8 cellular contexts compared by ENCODE assay signal in genomic region chr11:114159320-114159719, GRCh38.
DNase-seq lines count a peak whose midpoint lies in the region; ATAC-seq and TF ChIP-seq lines count a peak whose summit lies in the region.

No MANE protein-coding gene starts in this region.

- CTCF ChIA-PET in mammary epithelial cell (lab: Charles Lee; ENCODE audit: low non-redundant PET): no interaction called here

- no peaks in the 10 kb centered on the region for H3K9me3 ChIP-seq in mammary epithelial cell (replicated peaks; ENCODE audit: insufficient read depth, low read length)
- H3K9me3 ChIP-seq in mucosa of stomach (ENCODE audit: control insufficient read depth, low read length): no peaks in the 10 kb centered on the region
- no peaks in the 10 kb centered on the region for H3K9me3 ChIP-seq in tibial artery

- 29% methylated on average over 5 of the region's 5 CpGs for WGBS in mammary epithelial cell (ENCODE audit: low coverage, missing lambda C conversion rate)

- no peaks in the 10 kb centered on the region for H3K36me3 Mint-ChIP-seq in activated T-cell treated with anti-CD3 and anti-CD28 coated beads, Interleukin-2, amount 50 U/mL, for 4 hours (ENCODE audit: insufficient read depth)

- H3K27me3 ChIP-seq in mammary epithelial cell (ENCODE audit: insufficient read depth, low read length) (no peaks in the 10 kb centered on the region), mucosa of stomach (ENCODE audit: control insufficient read depth, insufficient read depth, low read length) (peaks cover 32% of the 10 kb centered on the region), tibial artery (no peaks in the 10 kb centered on the region)

- no peaks in the 10 kb centered on the region for H3K9me3 Mint-ChIP-seq in activated T-cell treated with anti-CD3 and anti-CD28 coated beads, Interleukin-2, amount 50 U/mL, for 4 hours

- dilution Hi-C loops in mammary epithelial cell (cut with HindIII; ENCODE audit: low sequenced_read_pairs): no loop called here

- in situ Hi-C loops in mammary epithelial cell (cut with MboI; ENCODE audit: low sequenced_read_pairs in 2 of 2): no loop called here

- intact Hi-C loops in mammary epithelial cell (cut with micrococcal nuclease): no loop called here
- intact Hi-C loops in tibial artery (cut with DNase I; ENCODE audit: low total_unique reads): no loop called here

- H3K27ac ChIP-seq in mammary epithelial cell (ENCODE audit: insufficient read depth, low read depth, low read length) (peak overlapping the region; percentile 38), tibial artery (peak overlapping the region; percentile 94 to 95)

- TF ChIP-seq CTCF in mammary epithelial cell (conservative IDR thresholded peaks at IDR 0.05 in 1 of 2, IDR thresholded peaks at IDR 0.05 in 1 of 2; ENCODE audit: extremely low read depth in 1 of 2, insufficient read depth in 1 of 2, low read depth in 1 of 2, low read length in 2 of 2) (no peak), tibial artery (IDR thresholded peaks at IDR 0.05) (no peak)

- no peak overlapping the region for H2AFZ ChIP-seq in mammary epithelial cell (ENCODE audit: low read depth, low read length)

- H3K27me3 Mint-ChIP-seq in activated T-cell treated with anti-CD3 and anti-CD28 coated beads, Interleukin-2, amount 50 U/mL, for 4 hours (ENCODE audit: low read depth): no peaks in the 10 kb centered on the region

- H4K20me1 ChIP-seq in mammary epithelial cell (ENCODE audit: insufficient read depth, low read length): no peaks in the 10 kb centered on the region

- peaks cover 69% of the 10 kb centered on the region for H3K4me1 Mint-ChIP-seq in activated T-cell treated with anti-CD3 and anti-CD28 coated beads, Interleukin-2, amount 50 U/mL, for 4 hours (ENCODE audit: low read depth)

- no peaks in the 10 kb centered on the region for H3K36me3 ChIP-seq in mammary epithelial cell (ENCODE audit: insufficient read depth, low read length)
- no peaks in the 10 kb centered on the region for H3K36me3 ChIP-seq in mucosa of stomach (ENCODE audit: control insufficient read depth, insufficient read depth, low read length)
- H3K36me3 ChIP-seq in tibial artery: peaks cover 35 to 44% (median 42%) of the 10 kb centered on the region in 3 donors

- H3K9ac ChIP-seq in mammary epithelial cell (ENCODE audit: insufficient read depth, low read length) (no peak overlapping the region), mucosa of stomach (ENCODE audit: low read length) (peak overlapping the region; percentile 33)

- peaks cover 64% of the 10 kb centered on the region for H3K4me1 ChIP-seq in mammary epithelial cell (ENCODE audit: insufficient read depth, low read length)
- peaks cover 55% of the 10 kb centered on the region for H3K4me1 ChIP-seq in mucosa of stomach (ENCODE audit: control insufficient read depth, insufficient read depth, low read length)
- H3K4me1 ChIP-seq in tibial artery: peaks cover 22 to 97% (median 93%) of the 10 kb centered on the region in 4 donors

- DNase-seq in activated T-cell treated with anti-CD3 and anti-CD28 coated beads, Interleukin-2, amount 50 U/mL, for 4 hours: no peak
- no peak for DNase-seq in activated T-cell treated with anti-CD3 and anti-CD28 coated beads, Interleukin-2, amount 50 U/mL, for 1 hour
- DNase-seq in mammary epithelial cell (peak; percentile 42), tibial artery (no peak), NCI-H1105 treated with DMSO at 0.1 percent for 48 hours (lab: John Stamatoyannopoulos, UW) (no peak), retina (no peak), NCI-H526 (lab: John Stamatoyannopoulos, UW) (no peak)

- ATAC-seq in activated T-cell treated with anti-CD3 and anti-CD28 coated beads, Interleukin-2, amount 50 U/mL, for 4 hours: no peak

- H3K4me2 ChIP-seq in mammary epithelial cell (ENCODE audit: insufficient read depth, low read depth, low read length): peak overlapping the region; percentile 28

- no TSS peak for BruUV-seq in mammary epithelial cell (replicated peaks; lab: Mats Ljungman, UMichigan)

- H3K4me3 Mint-ChIP-seq in activated T-cell treated with anti-CD3 and anti-CD28 coated beads, Interleukin-2, amount 50 U/mL, for 4 hours: peak overlapping the region; percentile 65

- H3K79me2 ChIP-seq in mammary epithelial cell (ENCODE audit: insufficient read depth, low read length): no peaks in the 10 kb centered on the region

- H3K4me3 ChIP-seq in mammary epithelial cell (replicated peaks in 1 of 3; ENCODE audit: insufficient read depth in 1 of 3, low read depth in 2 of 3, low read length in 3 of 3): no peak overlapping the region
- no peak overlapping the region for H3K4me3 ChIP-seq in mucosa of stomach (ENCODE audit: low read length)
- H3K4me3 ChIP-seq in tibial artery: no peak overlapping the region
